Comparison of ENCODE assay signal across 11 cellular contexts in genomic region chr1:229406798-229407197, GRCh38. TPM values are rescaled to one million over a fixed set of nuclear protein-coding genes. Genes with fewer than 3 reads are reported as not detected.
DNase-seq lines count a peak whose midpoint lies in the region; ATAC-seq and TF ChIP-seq lines count a peak whose summit lies in the region.
"Had no signal": no experiment of that assay in that cellular context is flagged by ENCODE, and none has a peak within 500 bp of the region (broad histone marks: within the 10 kb centered on the region; RNA-seq: fewer than 3 reads in every experiment).

No MANE protein-coding gene starts in this region.

- H3K4me1 ChIP-seq in heart right ventricle (peaks cover 7 to 51% (median 41%) of the 10 kb centered on the region in 9 donors), upper lobe of left lung (peaks cover 18 to 32% (median 26%) of the 10 kb centered on the region in 4 donors)
- no peaks in the 10 kb centered on the region for H3K4me1 ChIP-seq in naive thymus-derived CD4-positive, alpha-beta T cell (ENCODE audit: control insufficient read depth in 2 of 2, insufficient read depth in 2 of 2, low read length in 2 of 2)

- POLR2A ChIA-PET in naive thymus-derived CD4-positive, alpha-beta T cell (lab: Charles Lee): interaction anchor here (1.2 kb wide), 1 partner anchor 63 kb away, joined by 3 read pairs; no protein-coding TSS in a partner anchor

- peaks cover 83% of the 10 kb centered on the region for H3K27me3 Mint-ChIP-seq in dendritic cell treated with granulocyte-macrophage colony-stimulating factor and Interleukin-4, amounts not matched to agents 40 ng/mL and 50 ng/mL, for 4 days
- H3K27me3 Mint-ChIP-seq in naive thymus-derived CD4-positive, alpha-beta T cell: peaks cover 55 to 76% (median 69%) of the 10 kb centered on the region in 5 donors

- peak overlapping the region; percentile 65 for H3K4me3 Mint-ChIP-seq in dendritic cell treated with granulocyte-macrophage colony-stimulating factor and Interleukin-4, amounts not matched to agents 40 ng/mL and 50 ng/mL, for 4 days
- H3K4me3 Mint-ChIP-seq in naive thymus-derived CD4-positive, alpha-beta T cell: peak overlapping the region in 9 of 10 donors; percentile 68 to 87 (median 76)

- peak overlapping the region in 6 of 10 donors; percentile 26 to 40 (median 36) for H3K4me3 ChIP-seq in heart right ventricle
- H3K4me3 ChIP-seq in naive thymus-derived CD4-positive, alpha-beta T cell (ENCODE audit: low read length): peak overlapping the region; percentile 23
- peak overlapping the region in 3 of 4 donors; percentile 11 to 33 (median 32) for H3K4me3 ChIP-seq in upper lobe of left lung

- H3K9me3 ChIP-seq in heart right ventricle (no peaks in the 10 kb centered on the region), upper lobe of left lung (no peaks in the 10 kb centered on the region)
- H3K9me3 ChIP-seq in naive thymus-derived CD4-positive, alpha-beta T cell (ENCODE audit: control insufficient read depth in 2 of 3, low read length in 3 of 3): no peaks in the 10 kb centered on the region
- H3K9me3 ChIP-seq: gastroesophageal sphincter had no signal

- DNase-seq in heart right ventricle (no peak), left ventricle myocardium superior (no peak), upper lobe of left lung (no peak), Ammon's horn (ENCODE audit: low spot score) (no peak), germinal center (ENCODE audit: low spot score) (no peak), DMS 273 treated with DMSO at 0.1 percent for 48 hours (lab: John Stamatoyannopoulos, UW) (no peak)
- DNase-seq in naive thymus-derived CD4-positive, alpha-beta T cell: no peak
- DNase-seq: activated CD4-positive, CD25-positive, alpha-beta regulatory T cell; AML-193 had no signal

- no peaks in the 10 kb centered on the region for H3K9me3 Mint-ChIP-seq in dendritic cell treated with granulocyte-macrophage colony-stimulating factor and Interleukin-4, amounts not matched to agents 40 ng/mL and 50 ng/mL, for 4 days
- H3K9me3 Mint-ChIP-seq in naive thymus-derived CD4-positive, alpha-beta T cell: peaks cover 0 to 1% (median 0%) of the 10 kb centered on the region in 11 donors

- no peaks in the 10 kb centered on the region for H3K36me3 Mint-ChIP-seq in dendritic cell treated with granulocyte-macrophage colony-stimulating factor and Interleukin-4, amounts not matched to agents 40 ng/mL and 50 ng/mL, for 4 days (ENCODE audit: low read depth)
- no peaks in the 10 kb centered on the region for H3K36me3 Mint-ChIP-seq in naive thymus-derived CD4-positive, alpha-beta T cell

- no peak for TF ChIP-seq POLR2A in upper lobe of left lung (IDR thresholded peaks at IDR 0.05)

- intact Hi-C loops in heart right ventricle (cut with DNase I) (no loop called here), left ventricle myocardium superior (cut with micrococcal nuclease) (no loop called here)
- intact Hi-C loops in dendritic cell treated with granulocyte-macrophage colony-stimulating factor and Interleukin-4, amounts not matched to agents 40 ng/mL and 50 ng/mL, for 4 days (cut with micrococcal nuclease): no loop called here
- intact Hi-C loops in naive thymus-derived CD4-positive, alpha-beta T cell (cut with micrococcal nuclease): no loop called here

- H3K27ac ChIP-seq in heart right ventricle (peak overlapping the region in 4 of 10 donors; percentile 85 to 98 (median 92)), upper lobe of left lung (no peak overlapping the region)
- no peak overlapping the region for H3K27ac ChIP-seq in naive thymus-derived CD4-positive, alpha-beta T cell (ENCODE audit: low read depth, low read length)
- H3K27ac ChIP-seq: gastroesophageal sphincter had no signal

- no peaks in the 10 kb centered on the region for H3K36me3 ChIP-seq in heart right ventricle
- H3K36me3 ChIP-seq in naive thymus-derived CD4-positive, alpha-beta T cell (ENCODE audit: control insufficient read depth in 2 of 3, insufficient read depth in 3 of 3, low read length in 3 of 3): no peaks in the 10 kb centered on the region
- no peaks in the 10 kb centered on the region for H3K36me3 ChIP-seq in upper lobe of left lung
- H3K36me3 ChIP-seq: gastroesophageal sphincter had no signal

- H3K27me3 ChIP-seq in heart right ventricle (peaks cover 0 to 65% (median 42%) of the 10 kb centered on the region in 7 donors), upper lobe of left lung (peaks cover 0 to 27% (median 8%) of the 10 kb centered on the region in 4 donors)
- H3K27me3 ChIP-seq in naive thymus-derived CD4-positive, alpha-beta T cell (ENCODE audit: control insufficient read depth in 2 of 2, insufficient read depth in 2 of 2, low read length in 2 of 2): peaks cover 0 to 5% of the 10 kb centered on the region in 2 donors

- H3K4me1 Mint-ChIP-seq in dendritic cell treated with granulocyte-macrophage colony-stimulating factor and Interleukin-4, amounts not matched to agents 40 ng/mL and 50 ng/mL, for 4 days (ENCODE audit: low read depth): peaks cover 33% of the 10 kb centered on the region
- peaks cover 7 to 21% (median 16%) of the 10 kb centered on the region in 7 donors for H3K4me1 Mint-ChIP-seq in naive thymus-derived CD4-positive, alpha-beta T cell

- H3K27ac Mint-ChIP-seq in dendritic cell treated with granulocyte-macrophage colony-stimulating factor and Interleukin-4, amounts not matched to agents 40 ng/mL and 50 ng/mL, for 4 days: no peak overlapping the region
- H3K27ac Mint-ChIP-seq in naive thymus-derived CD4-positive, alpha-beta T cell: no peak overlapping the region

- no peak for ATAC-seq in heart right ventricle
- ATAC-seq in left ventricle myocardium superior: no peak
- ATAC-seq in naive thymus-derived CD4-positive, alpha-beta T cell: no peak
- no peak for ATAC-seq in upper lobe of left lung (ENCODE audit: low FRiP score in 2 of 2)
- ATAC-seq: gastroesophageal sphincter had no signal

- 6 to 15% methylated on average over 10 of the region's 10 CpGs for WGBS in heart right ventricle, 2 donors
- WGBS in upper lobe of left lung, 2 donors: 11 to 17% methylated on average over 10 of the region's 10 CpGs

- TF ChIP-seq CTCF in heart right ventricle (IDR thresholded peaks at IDR 0.05) (no peak), upper lobe of left lung (IDR thresholded peaks at IDR 0.05) (no peak)

- CTCF ChIA-PET in naive thymus-derived CD4-positive, alpha-beta T cell (lab: Charles Lee): no interaction called here

- TF ChIP-seq EP300 in upper lobe of left lung (IDR thresholded peaks at IDR 0.05): no peak

RNA-seq across cellular contexts. Expression of gene ACTA1, which starts 27.1 kb away (rescaled TPM):
- total RNA-seq in heart right ventricle (over 10,000 TPM in 5 of 10 donors, 1,000 to 10,000 TPM in 4, 100 to 1,000 TPM in 1; 976 to 17,994 (median 10,145) TPM), left ventricle myocardium superior (2,149 TPM), upper lobe of left lung (under 1 TPM in 2 of 6 donors, not detected in 4; 0.17 to 0.26 TPM)
- polyA plus RNA-seq in heart right ventricle: 1,000 to 10,000 TPM; 2,463 to 2,779 TPM
- total RNA-seq in naive thymus-derived CD4-positive, alpha-beta T cell: not detected
- polyA plus RNA-seq in naive thymus-derived CD4-positive, alpha-beta T cell: not detected

Comparison
In these comparisons a context has a peak if more than half of its experiments do, and no peak if none do; other contexts are left out.
1. RNA of gene ACTA1, which starts 27.1 kb away (total RNA-seq): 976 to 17,994 TPM in heart right ventricle and 2,149 TPM in left ventricle myocardium superior (single experiment); 0.17 to 0.26 TPM in upper lobe of left lung and not detected in naive thymus-derived CD4-positive, alpha-beta T cell; every median in the first group is over 100 times any median in the second.
2. Peak in every context shown above with its lines, with median percentiles within 50 percentile points of each other: H3K4me3 ChIP-seq.